Comparison of ENCODE assay signal across 9 cellular contexts in genomic region chr1:231612393-231613089, GRCh38. TPM values are rescaled to one million over a fixed set of nuclear protein-coding genes. Genes with fewer than 3 reads are reported as not detected.
A peak's percentile ranks its signal among the peaks of the same experiment; 100 is the strongest.
DNase-seq lines count a peak whose midpoint lies in the region; ATAC-seq, FAIRE-seq and TF ChIP-seq lines count a peak whose summit lies in the region.
"Had no signal": no experiment of that assay in that cellular context is flagged by ENCODE, and none has a peak within 500 bp of the region (broad histone marks: within the 10 kb centered on the region; RNA-seq: fewer than 3 reads in every experiment).

No MANE protein-coding gene starts in this region.

- peak in 8 of 10 experiments; percentile 31 to 59 (median 41) for DNase-seq in CD4-positive, alpha-beta T cell
- DNase-seq in activated CD4-positive, alpha-beta memory T cell treated with anti-CD3 and anti-CD28 coated beads for 36 hours: peak; percentile 77
- DNase-seq in small intestine (peak; percentile 54), HCEC 1CT (no peak), RCC 7860 (ENCODE audit: low spot score) (no peak), H9 (no peak)

- H4K8ac ChIP-seq in H9 (replicated peaks; ENCODE audit: insufficient read length, low read depth, low read length): no peak overlapping the region

- H3K4me2 ChIP-seq in H9 (ENCODE audit: insufficient read depth, insufficient read length, low read length): no peak overlapping the region

- no peak overlapping the region for H3K14ac ChIP-seq in H9 (ENCODE audit: insufficient read depth, low read length)

- H4K91ac ChIP-seq in H9 (ENCODE audit: insufficient read length, low read depth, low read length): no peak overlapping the region

- H2BK12ac ChIP-seq in H9 (ENCODE audit: insufficient read length, low read depth, low read length): no peak overlapping the region

- peak overlapping the region; percentile 39 for H3K27ac ChIP-seq in CD4-positive, alpha-beta T cell (ENCODE audit: low read depth, low read length)
- H3K27ac ChIP-seq in small intestine (ENCODE audit: low read depth in 1 of 2, low read length in 1 of 2) (peak overlapping the region; percentile 58 to 80), H9 (ENCODE audit: insufficient read length, low read depth, low read length) (no peak overlapping the region)

- no peak overlapping the region for H3T11ph ChIP-seq in H9 (ENCODE audit: low read length)

- H2BK20ac ChIP-seq in H9 (ENCODE audit: low read depth, low read length, poor library complexity, severe bottlenecking): no peak overlapping the region

- no peak overlapping the region for H2BK5ac ChIP-seq in H9 (ENCODE audit: insufficient read length, low read length)

- no peak overlapping the region for H2AFZ ChIP-seq in H9 (ENCODE audit: low read length)

- H3K4me3 ChIP-seq in small intestine (ENCODE audit: low read depth in 1 of 2, low read length in 2 of 2): no peak overlapping the region

- H3K4me1 ChIP-seq in small intestine (ENCODE audit: control insufficient read depth in 2 of 2, insufficient read depth in 1 of 2, low read depth in 1 of 2, low read length in 1 of 2) (no peaks in the 10 kb centered on the region), H9 (ENCODE audit: insufficient read depth, low read length) (no peaks in the 10 kb centered on the region)

- no peak overlapping the region for H3K56ac ChIP-seq in H9 (ENCODE audit: insufficient read length, low read depth, low read length)

- H2AK5ac ChIP-seq in H9 (ENCODE audit: insufficient read length, low read length): no peak overlapping the region

- H3K9me3 ChIP-seq in CD4-positive, alpha-beta T cell (ENCODE audit: control insufficient read depth, low read length): no peaks in the 10 kb centered on the region
- H3K9me3 ChIP-seq in small intestine (ENCODE audit: control insufficient read depth, low read depth) (no peaks in the 10 kb centered on the region), H9 (ENCODE audit: control insufficient read depth, low read depth, low read length) (no peaks in the 10 kb centered on the region)

- FAIRE-seq in small intestine (lab: Jason Lieb, UNC) (no peak), RCC 7860 (lab: Jason Lieb, UNC) (no peak)
- FAIRE-seq: G401.6 had no signal

- peak overlapping the region; percentile 72 for H3K4me3 Mint-ChIP-seq in CD4-positive, alpha-beta T cell
- peak overlapping the region; percentile 52 for H3K4me3 Mint-ChIP-seq in activated CD4-positive, alpha-beta memory T cell treated with anti-CD3 and anti-CD28 coated beads for 36 hours
- H3K4me3 Mint-ChIP-seq in H9: no peak overlapping the region

- no peak overlapping the region for H3K18ac ChIP-seq in H9 (ENCODE audit: insufficient read length, low read depth, low read length)

- H3K36me3 Mint-ChIP-seq in CD4-positive, alpha-beta T cell (ENCODE audit: low read depth): no peaks in the 10 kb centered on the region
- H3K36me3 Mint-ChIP-seq in activated CD4-positive, alpha-beta memory T cell treated with anti-CD3 and anti-CD28 coated beads for 36 hours: peaks cover 4% of the 10 kb centered on the region
- no peaks in the 10 kb centered on the region for H3K36me3 Mint-ChIP-seq in H9 (ENCODE audit: insufficient read depth in 1 of 3, low read depth in 3 of 3)

- no peak overlapping the region for H4K5ac ChIP-seq in H9 (ENCODE audit: insufficient read length, low read depth, low read length)

- no peak overlapping the region for H3K4ac ChIP-seq in H9 (ENCODE audit: low read depth, low read length)

- H3K27ac Mint-ChIP-seq in CD4-positive, alpha-beta T cell: peak overlapping the region; percentile 81
- H3K27ac Mint-ChIP-seq in activated CD4-positive, alpha-beta memory T cell treated with anti-CD3 and anti-CD28 coated beads for 36 hours: peak overlapping the region; percentile 64
- no peak overlapping the region for H3K27ac Mint-ChIP-seq in H9

- ATAC-seq in CD4-positive, alpha-beta T cell (ENCODE audit: poor library complexity): peak; percentile 97
- ATAC-seq in GM19468 (IDR thresholded peaks at IDR 0.05; ENCODE audit: extremely low read depth, unreplicated experiment): peak; percentile 83
- peak; percentile 87 for ATAC-seq in HG03520 (IDR thresholded peaks at IDR 0.05; ENCODE audit: unreplicated experiment)

- CTCF ChIA-PET in CD4-positive, alpha-beta T cell (lab: Charles Lee): interaction anchor here (1.4 kb wide), 1 partner anchor 367 kb away, joined by 3 read pairs; no protein-coding TSS in a partner anchor
- CTCF ChIA-PET in activated CD4-positive, alpha-beta memory T cell treated with anti-CD3 and anti-CD28 coated beads for 36 hours (lab: Charles Lee): interaction anchor here (1.4 kb wide), 1 partner anchor 255 kb away, joined by 4 read pairs; no protein-coding TSS in a partner anchor

- no peaks in the 10 kb centered on the region for H4K20me1 ChIP-seq in H9 (ENCODE audit: control insufficient read depth, insufficient read depth, insufficient read length)

- H3K27me3 ChIP-seq in CD4-positive, alpha-beta T cell (ENCODE audit: control insufficient read depth, insufficient read depth, low read length): no peaks in the 10 kb centered on the region
- H3K27me3 ChIP-seq in small intestine (ENCODE audit: control insufficient read depth in 2 of 2, insufficient read depth in 2 of 2, low read length in 2 of 2): no peaks in the 10 kb centered on the region
- H3K27me3 ChIP-seq in H9 (ENCODE audit: insufficient read depth, low read length): no peaks in the 10 kb centered on the region

- no peaks in the 10 kb centered on the region for H3K79me2 ChIP-seq in H9 (ENCODE audit: insufficient read depth, low read length)

- POLR2A ChIA-PET in CD4-positive, alpha-beta T cell (lab: Charles Lee): interaction anchor here (0.7 to 2.1 kb wide), 12 partner anchors 9 to 275 kb away, joined by 3 to 21 read pairs (median 4); partner anchors contain the start of genes DISC1, EGLN1, EXOC8 and SPRTN
- POLR2A ChIA-PET in activated CD4-positive, alpha-beta memory T cell treated with anti-CD3 and anti-CD28 coated beads for 36 hours (lab: Charles Lee): interaction anchor here (1.6 kb wide), 1 partner anchor 14 kb away, joined by 6 read pairs; the partner anchor contains the start of gene DISC1

- no peak overlapping the region for H2BK120ac ChIP-seq in H9 (ENCODE audit: low read depth, low read length, poor library complexity, severe bottlenecking)

- H3K9me3 Mint-ChIP-seq in CD4-positive, alpha-beta T cell: peaks cover 10% of the 10 kb centered on the region
- H3K9me3 Mint-ChIP-seq in activated CD4-positive, alpha-beta memory T cell treated with anti-CD3 and anti-CD28 coated beads for 36 hours: peaks cover 13% of the 10 kb centered on the region
- no peaks in the 10 kb centered on the region; a peak in 3 of 5 replicates for H3K9me3 Mint-ChIP-seq in H9

- no peaks in the 10 kb centered on the region for H3K36me3 ChIP-seq in small intestine (ENCODE audit: control insufficient read depth in 2 of 2, insufficient read depth in 2 of 2, low read length in 2 of 2)

- peaks cover 61% of the 10 kb centered on the region for H3K4me1 Mint-ChIP-seq in CD4-positive, alpha-beta T cell (ENCODE audit: low read depth)
- peaks cover 42% of the 10 kb centered on the region for H3K4me1 Mint-ChIP-seq in activated CD4-positive, alpha-beta memory T cell treated with anti-CD3 and anti-CD28 coated beads for 36 hours (ENCODE audit: low read depth)
- no peaks in the 10 kb centered on the region for H3K4me1 Mint-ChIP-seq in H9

- no peak for TF ChIP-seq CTCF in CD4-positive, alpha-beta T cell (IDR thresholded peaks at IDR 0.05)
- no peak for TF ChIP-seq CTCF in H9 (conservative IDR thresholded peaks at IDR 0.05)

- 63 to 86% (median 72%) methylated on average over 10 of the region's 10 CpGs for WGBS in small intestine, 3 donors
- WGBS in H9 (ENCODE audit: extremely low coverage, insufficient read length, low lambda C conversion rate): no CpG with 5 or more reads among the region's 10 CpGs

- H3K23ac ChIP-seq in H9 (ENCODE audit: insufficient read length, low read depth, low read length): no peak overlapping the region

- no peaks in the 10 kb centered on the region for H3K23me2 ChIP-seq in H9 (ENCODE audit: insufficient read length, low read depth, low read length, poor library complexity, severe bottlenecking)

- no peak overlapping the region for H3K9ac ChIP-seq in H9 (ENCODE audit: extremely low read depth, insufficient read length, low read length)

- H2BK15ac ChIP-seq in H9 (ENCODE audit: low read depth, low read length): no peak overlapping the region

- H3K79me1 ChIP-seq in H9 (ENCODE audit: insufficient read depth, low read depth, low read length, poor library complexity, severe bottlenecking): no peaks in the 10 kb centered on the region

- intact Hi-C loops in CD4-positive, alpha-beta T cell (cut with DNase I, micrococcal nuclease): no loop called here
- intact Hi-C loops in activated CD4-positive, alpha-beta memory T cell treated with anti-CD3 and anti-CD28 coated beads for 36 hours (cut with micrococcal nuclease): no loop called here

- H3K27me3 Mint-ChIP-seq in CD4-positive, alpha-beta T cell: no peaks in the 10 kb centered on the region
- no peaks in the 10 kb centered on the region for H3K27me3 Mint-ChIP-seq in activated CD4-positive, alpha-beta memory T cell treated with anti-CD3 and anti-CD28 coated beads for 36 hours
- H3K27me3 Mint-ChIP-seq in H9 (ENCODE audit: low read depth): peaks cover 80% of the 10 kb centered on the region

RNA-seq across cellular contexts. Expression of gene DISC1, which starts 14.0 kb away (rescaled TPM):
- total RNA-seq in CD4-positive, alpha-beta T cell: 10 to 100 TPM; 19.8 to 20.0 TPM
- total RNA-seq in activated CD4-positive, alpha-beta memory T cell treated with anti-CD3 and anti-CD28 coated beads for 36 hours: 1 to 10 TPM; 2.8 to 3.9 TPM
- polyA plus RNA-seq in small intestine: under 1 TPM in 2 of 3 donors, not detected in 1; 0.27 to 0.85 TPM
- 2.1 and 2.5 TPM in 2 replicates for total RNA-seq in H9 (2021)

Comparison
In these comparisons a context has a peak if more than half of its experiments do, and no peak if none do; other contexts are left out.
1. DNase-seq: peak in CD4-positive, alpha-beta T cell (8 of 10), activated CD4-positive, alpha-beta memory T cell treated with anti-CD3 and anti-CD28 coated beads for 36 hours (single experiment) and small intestine (single experiment); none in HCEC 1CT (single experiment), RCC 7860 (single experiment) and H9 (single experiment).
2. H3K27ac Mint-ChIP-seq: peak in CD4-positive, alpha-beta T cell (single experiment) and activated CD4-positive, alpha-beta memory T cell treated with anti-CD3 and anti-CD28 coated beads for 36 hours (single experiment); none in H9 (0 of 3).
3. H3K4me3 Mint-ChIP-seq: peak in CD4-positive, alpha-beta T cell (single experiment) and activated CD4-positive, alpha-beta memory T cell treated with anti-CD3 and anti-CD28 coated beads for 36 hours (single experiment); none in H9 (0 of 2).
4. Peak in every context shown above with its lines, with median percentiles within 50 percentile points of each other: ATAC-seq.